ENCODE assay signal across 1 cellular context in the genomic region with DNA sequence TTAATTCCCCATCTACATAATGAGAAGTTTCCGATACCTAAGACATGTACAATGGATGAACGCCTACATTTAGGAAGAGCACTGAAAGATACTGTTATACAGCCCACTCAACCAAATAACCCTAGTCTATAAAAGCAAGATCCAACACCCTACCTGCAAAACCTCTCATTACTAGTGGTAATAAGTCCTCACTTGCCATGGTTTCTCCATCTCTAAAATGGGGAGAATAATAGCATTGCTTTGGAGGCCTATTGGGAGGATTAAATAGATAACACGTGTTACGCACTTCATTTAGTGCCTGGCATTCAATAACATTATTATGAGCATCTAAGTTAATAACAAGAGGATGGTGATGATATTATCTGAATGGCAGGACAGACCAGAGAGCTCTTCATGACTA.
TF ChIP-seq lines count a peak whose summit lies in the region.

No MANE protein-coding gene starts in this region.

TF ChIP-seq in endothelial cell of umbilical vein, 7 proteins besides CTCF, POLR2A, EP300 and RAD21:
- TF ChIP-seq MYC (IDR thresholded peaks at IDR 0.05; ENCODE audit: low read depth, low read length) (no peak), JUN (IDR thresholded peaks at IDR 0.05; ENCODE audit: borderline replicate concordance, insufficient read depth, insufficient read length, low read depth) (no peak), POLR2AphosphoS5 (IDR thresholded peaks at IDR 0.05; ENCODE audit: insufficient read depth, low read depth, low read length) (no peak), FOS (IDR thresholded peaks at IDR 0.05; ENCODE audit: borderline replicate concordance, insufficient read depth, low read length) (no peak), EZH2 (IDR thresholded peaks at IDR 0.05; ENCODE audit: borderline replicate concordance, low read depth, low read length, severe bottlenecking) (no peak), MAX (IDR thresholded peaks at IDR 0.05; ENCODE audit: insufficient read depth, insufficient read length) (no peak), GATA2 (IDR thresholded peaks at IDR 0.05; ENCODE audit: insufficient read depth, insufficient read length, low read depth, low read length) (no peak)
TF ChIP-seq in endothelial cell of umbilical vein: peak in this region for 0.
